In the genomic region with DNA sequence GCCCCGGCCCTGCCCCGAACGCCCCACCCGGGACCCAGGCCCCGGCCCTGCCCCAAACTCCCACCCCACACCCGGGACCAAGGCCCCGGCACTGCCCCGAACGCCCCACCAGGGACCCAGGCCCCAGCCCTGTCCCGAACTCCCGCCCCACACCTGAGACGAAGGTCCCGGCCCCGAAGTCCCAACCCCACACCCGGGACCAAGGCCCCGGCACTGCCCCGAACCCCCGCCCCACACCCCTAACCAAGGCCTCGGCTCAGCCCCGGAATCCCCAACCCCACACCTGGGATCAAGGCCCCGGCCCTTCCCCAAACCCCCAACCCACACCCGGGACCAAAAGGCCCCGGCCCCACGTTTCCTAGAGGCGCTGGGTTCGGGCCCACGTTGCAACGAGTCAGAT, we compare ENCODE assay signal across 8 cellular contexts. TPM values are rescaled to one million over a fixed set of nuclear protein-coding genes. Genes with fewer than 3 reads are reported as not detected.
DNase-seq lines count a peak whose midpoint lies in the region; ATAC-seq and TF ChIP-seq lines count a peak whose summit lies in the region.

No MANE protein-coding gene starts in this region.

- TF ChIP-seq EP300 in tibial nerve (IDR thresholded peaks at IDR 0.05): no peak

- H3K36me3 Mint-ChIP-seq in activated CD8-positive, alpha-beta memory T cell treated with anti-CD3 and anti-CD28 coated beads, Interleukin-2, amount 10 ng/mL, durations not matched to agents 7 days and 5 days: peaks cover 11% of the 10 kb centered on the region
- H3K36me3 Mint-ChIP-seq in activated naive CD8-positive, alpha-beta T cell: peaks cover 4% of the 10 kb centered on the region

- no peaks in the 10 kb centered on the region for H3K9me3 ChIP-seq in lower lobe of right lung
- no peaks in the 10 kb centered on the region for H3K9me3 ChIP-seq in tibial nerve

- no peaks in the 10 kb centered on the region for H3K27me3 Mint-ChIP-seq in activated CD8-positive, alpha-beta memory T cell treated with anti-CD3 and anti-CD28 coated beads, Interleukin-2, amount 10 ng/mL, durations not matched to agents 7 days and 5 days
- H3K27me3 Mint-ChIP-seq in activated naive CD8-positive, alpha-beta T cell: no peaks in the 10 kb centered on the region

- ATAC-seq in activated CD8-positive, alpha-beta memory T cell treated with anti-CD3 and anti-CD28 coated beads, Interleukin-2, amount 10 ng/mL, durations not matched to agents 7 days and 5 days: no peak
- ATAC-seq in lower lobe of right lung (no peak), HG03159 (IDR thresholded peaks at IDR 0.05; ENCODE audit: unreplicated experiment) (no peak)

- DNase-seq in activated CD8-positive, alpha-beta memory T cell treated with anti-CD3 and anti-CD28 coated beads, Interleukin-2, amount 10 ng/mL, durations not matched to agents 7 days and 5 days: no peak
- no peak for DNase-seq in activated CD8-positive, alpha-beta memory T cell treated with anti-CD3 and anti-CD28 coated beads for 24 hours
- DNase-seq in lower lobe of right lung: peak; percentile 49
- no peak for DNase-seq in tibial nerve (ENCODE audit: low spot score in 2 of 2)
- DNase-seq in activated CD4-positive, CD25-positive, alpha-beta regulatory T cell treated with anti-CD3 and anti-CD28 coated beads, Interleukin-2, amount 50 U/mL, for 72 hours: no peak
- no peak for DNase-seq in HPDE6-E6E7 (ENCODE audit: extremely low spot score)

- H3K9me3 Mint-ChIP-seq in activated CD8-positive, alpha-beta memory T cell treated with anti-CD3 and anti-CD28 coated beads, Interleukin-2, amount 10 ng/mL, durations not matched to agents 7 days and 5 days (ENCODE audit: low read depth): no peaks in the 10 kb centered on the region
- no peaks in the 10 kb centered on the region for H3K9me3 Mint-ChIP-seq in activated naive CD8-positive, alpha-beta T cell (ENCODE audit: low read depth)

- TF ChIP-seq CTCF in lower lobe of right lung (IDR thresholded peaks at IDR 0.05) (no peak), tibial nerve (IDR thresholded peaks at IDR 0.05) (no peak)

- CTCF ChIA-PET in activated CD8-positive, alpha-beta memory T cell treated with anti-CD3 and anti-CD28 coated beads, Interleukin-2, amount 10 ng/mL, durations not matched to agents 7 days and 5 days (lab: Charles Lee): no interaction called here

- intact Hi-C loops in lower lobe of right lung (cut with DNase I): no loop called here

- H3K27me3 ChIP-seq in lower lobe of right lung (ENCODE audit: low read depth) (no peaks in the 10 kb centered on the region), tibial nerve (no peaks in the 10 kb centered on the region)

- peak overlapping the region; percentile 78 for H3K27ac Mint-ChIP-seq in activated CD8-positive, alpha-beta memory T cell treated with anti-CD3 and anti-CD28 coated beads, Interleukin-2, amount 10 ng/mL, durations not matched to agents 7 days and 5 days
- peak overlapping the region; percentile 87 for H3K27ac Mint-ChIP-seq in activated naive CD8-positive, alpha-beta T cell

- H3K36me3 ChIP-seq in lower lobe of right lung: no peaks in the 10 kb centered on the region
- H3K36me3 ChIP-seq in tibial nerve: no peaks in the 10 kb centered on the region

- TF ChIP-seq POLR2A in tibial nerve (IDR thresholded peaks at IDR 0.05): no peak

- H3K27ac ChIP-seq in lower lobe of right lung (peak overlapping the region; percentile 94), tibial nerve (peak overlapping the region; percentile 98 to 99 (median 98))

- 85 to 86% methylated on average over 19 of the region's 28 CpGs for WGBS in tibial nerve, 2 donors

- H3K4me3 ChIP-seq in lower lobe of right lung (peak overlapping the region; percentile 55), tibial nerve (peak overlapping the region; percentile 70 to 95 (median 83))

- H3K4me3 Mint-ChIP-seq in activated CD8-positive, alpha-beta memory T cell treated with anti-CD3 and anti-CD28 coated beads, Interleukin-2, amount 10 ng/mL, durations not matched to agents 7 days and 5 days: peak overlapping the region; percentile 60
- H3K4me3 Mint-ChIP-seq in activated naive CD8-positive, alpha-beta T cell: peak overlapping the region; percentile 81

- H3K4me1 Mint-ChIP-seq in activated CD8-positive, alpha-beta memory T cell treated with anti-CD3 and anti-CD28 coated beads, Interleukin-2, amount 10 ng/mL, durations not matched to agents 7 days and 5 days: peaks cover 29% of the 10 kb centered on the region
- H3K4me1 Mint-ChIP-seq in activated naive CD8-positive, alpha-beta T cell (ENCODE audit: low read depth): peaks cover 30% of the 10 kb centered on the region

- peaks cover 30% of the 10 kb centered on the region for H3K4me1 ChIP-seq in lower lobe of right lung
- H3K4me1 ChIP-seq in tibial nerve: peaks cover 8 to 38% (median 17%) of the 10 kb centered on the region in 4 donors

RNA-seq across cellular contexts. Expression of a gene that starts 1.1 kb away (rescaled TPM):
- 100 to 1,000 TPM; 126 to 135 TPM for total RNA-seq in activated CD8-positive, alpha-beta memory T cell treated with anti-CD3 and anti-CD28 coated beads, Interleukin-2, amount 10 ng/mL, durations not matched to agents 7 days and 5 days
- 114 TPM for total RNA-seq in lower lobe of right lung
- total RNA-seq in tibial nerve: 10 to 100 TPM; 50.2 to 64.7 (median 58.6) TPM

RNA-seq across cellular contexts. Expression of a gene that starts 55.6 kb away (rescaled TPM):
- 10 to 100 TPM; 66.1 to 88.2 TPM for total RNA-seq in activated CD8-positive, alpha-beta memory T cell treated with anti-CD3 and anti-CD28 coated beads, Interleukin-2, amount 10 ng/mL, durations not matched to agents 7 days and 5 days
- 28.9 TPM for total RNA-seq in lower lobe of right lung
- 10 to 100 TPM; 19.0 to 45.0 (median 33.9) TPM for total RNA-seq in tibial nerve
